Comparison of ENCODE assay signal across 8 cellular contexts in genomic region chr7:76359111-76359986, GRCh38. TPM values are rescaled to one million over a fixed set of nuclear protein-coding genes. Genes with fewer than 3 reads are reported as not detected.
DNase-seq lines count a peak whose midpoint lies in the region; ATAC-seq and TF ChIP-seq lines count a peak whose summit lies in the region.

No MANE protein-coding gene starts in this region.

- ATAC-seq in HG02884 (IDR thresholded peaks at IDR 0.05; ENCODE audit: unreplicated experiment) (peak; percentile 83), T-cell (replicated peaks in 1 of 4) (peak; percentile 92 to 93 (median 92)), left cardiac atrium (peak; percentile 95 to 97)

- H3K36me3 Mint-ChIP-seq in T-cell, result peaks cover 16% of the 10 kb centered on the region

- H3K9me3 Mint-ChIP-seq in T-cell, result no peaks in the 10 kb centered on the region

- H3K27ac Mint-ChIP-seq in T-cell, result peak overlapping the region; percentile 91 to 96

- POLR2A ChIA-PET in T-cell (lab: Charles Lee), result interaction anchor here (0.6 to 0.7 kb wide), 2 partner anchors 35 to 39 kb away, joined by 3 to 5 read pairs; no protein-coding TSS in a partner anchor

- CTCF ChIA-PET in T-cell (lab: Charles Lee), result interaction anchor here (0.6 to 1.5 kb wide), 6 partner anchors 16 to 67 kb away, joined by 3 to 14 read pairs (median 4); no protein-coding TSS in a partner anchor

- H3K4me3 Mint-ChIP-seq in T-cell, result peak overlapping the region; percentile 83 to 95 (median 84)

- intact Hi-C loops in left cardiac atrium (cut with DNase I), result loop anchor here (2.0 kb wide), 1 partner anchor 41 kb away; no protein-coding TSS in a partner anchor
- intact Hi-C loops in posterior vena cava (cut with DNase I), result loop anchor here in 1 of 2 donors (5.0 kb wide), 1 partner anchor 37 kb away; no protein-coding TSS in a partner anchor

- H3K27me3 Mint-ChIP-seq in T-cell, result no peaks in the 10 kb centered on the region

- DNase-seq in GM13976 (ENCODE audit: low spot score) (peak; percentile 97), NCI-H146 (lab: John Stamatoyannopoulos, UW) (peak; percentile 99), T-cell (peak; percentile 83 to 95 (median 91)), amniotic epithelial cell (ENCODE audit: low read depth) (peak; percentile 97), left cardiac atrium (peak; percentile 97), posterior vena cava (ENCODE audit: low spot score) (peak; percentile 100), ureter (ENCODE audit: low spot score) (peak; percentile 99)

- peaks cover 41 to 44% (median 43%) of the 10 kb centered on the region in 3 donors for H3K4me1 Mint-ChIP-seq in T-cell

- in situ Hi-C loops in GM13976 (cut with MboI; ENCODE audit: low sequenced_read_pairs, unreplicated experiment), result no loop called here

- TF ChIP-seq CTCF in GM13976 (IDR thresholded peaks at IDR 0.05; ENCODE audit: borderline replicate concordance, control extremely low read depth, extremely low read depth, insufficient read depth, missing control alignments), result peak; percentile 68

RNA-seq across cellular contexts. Expression of gene YWHAG, which starts 0.6 kb away (rescaled TPM):
- total RNA-seq in T-cell (10 to 100 TPM; 25.1 to 46.8 (median 41.7) TPM), left cardiac atrium (100 to 1,000 TPM; 218 to 253 TPM), posterior vena cava (100 to 1,000 TPM; 114 to 134 TPM), ureter (99.4 TPM)

RNA-seq across cellular contexts. Expression of gene SSC4D, which starts 50.1 kb away (rescaled TPM):
- total RNA-seq in T-cell (under 1 TPM in 3 of 5 donors, not detected in 2; 0.20 to 0.76 (median 0.28) TPM), left cardiac atrium (1 to 10 TPM in 1 of 2 donors, under 1 TPM in 1; 0.55 to 1.4 TPM), posterior vena cava (under 1 TPM; 0.32 to 0.38 TPM), ureter (0.70 TPM)

RNA-seq across cellular contexts. Expression of gene HSPB1, which starts 56.9 kb away (rescaled TPM):
- total RNA-seq in T-cell (10 to 100 TPM; 38.1 to 43.6 (median 40.1) TPM), left cardiac atrium (1,000 to 10,000 TPM; 1,191 to 2,127 TPM), posterior vena cava (1,000 to 10,000 TPM; 2,473 to 2,747 TPM), ureter (1,074 TPM)

Comparison
In these comparisons a context has a peak if more than half of its experiments do, and no peak if none do; other contexts are left out.
1. Peak in every context shown above with its lines: DNase-seq and ATAC-seq.
2. RNA of gene HSPB1, which starts 56.9 kb away (total RNA-seq): 2,473 to 2,747 TPM in posterior vena cava, 1,191 to 2,127 TPM in left cardiac atrium and 1,074 TPM in ureter (single experiment); 38.1 to 43.6 TPM in T-cell; every median in the first group is over 10 times any median in the second.